16 cellular contexts compared by ENCODE assay signal in the genomic region with DNA sequence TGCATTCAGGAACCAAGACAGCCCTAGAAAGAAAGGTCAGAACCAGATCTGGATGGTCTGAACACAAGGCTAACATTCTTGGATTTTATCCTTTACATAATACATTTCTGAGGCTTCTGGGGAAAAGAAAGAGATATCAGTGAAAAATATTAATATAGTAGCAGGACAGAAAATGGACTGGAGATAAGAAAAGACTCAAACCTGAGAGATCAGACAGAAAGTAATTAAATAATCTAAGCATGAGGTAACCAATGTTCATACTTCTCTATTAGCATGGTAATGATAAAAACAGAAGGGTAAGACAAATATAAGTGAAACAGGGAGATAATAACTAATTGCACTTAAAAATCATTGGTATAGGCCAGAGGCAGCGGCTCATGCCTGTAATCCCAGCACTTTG. TPM values are rescaled to one million over a fixed set of nuclear protein-coding genes. Genes with fewer than 3 reads are reported as not detected.
DNase-seq lines count a peak whose midpoint lies in the region; ATAC-seq and TF ChIP-seq lines count a peak whose summit lies in the region.
"Had no signal": no experiment of that assay in that cellular context is flagged by ENCODE, and none has a peak within 500 bp of the region (broad histone marks: within the 10 kb centered on the region; RNA-seq: fewer than 3 reads in every experiment).

No MANE protein-coding gene starts in this region.

- no peaks in the 10 kb centered on the region for H3K9me3 ChIP-seq in SK-N-SH
- H3K9me3 ChIP-seq: HAP-1 had no signal

- H3K4me1 Mint-ChIP-seq in stimulated activated naive CD8-positive, alpha-beta T cell treated with anti-CD3 and anti-CD28 coated beads, Interleukin-15, Interleukin-2, amounts not matched to agents 100 ng/mL and 50 ng/mL, for 24 hours (ENCODE audit: low read depth) = peaks cover 48% of the 10 kb centered on the region
- H3K4me1 Mint-ChIP-seq in stimulated activated naive CD8-positive, alpha-beta T cell treated with anti-CD3 and anti-CD28 coated beads, Interleukin-15, amount 100 ng/mL, for 72 hours = peaks cover 63% of the 10 kb centered on the region
- peaks cover 4% of the 10 kb centered on the region for H3K4me1 Mint-ChIP-seq in endothelial cell (ENCODE audit: unreplicated experiment)

- CTCF ChIA-PET in SK-N-SH (lab: Yijun Ruan, JAX) = no interaction called here

- H3K79me2 ChIP-seq in SK-N-SH (ENCODE audit: insufficient read depth) = peaks cover 96% of the 10 kb centered on the region

- TF ChIP-seq EP300 in SK-N-SH (IDR thresholded peaks at IDR 0.05; ENCODE audit: borderline replicate concordance in 1 of 2, low read depth in 1 of 2, low read length in 1 of 2) = no peak

- no peak overlapping the region for H3K4me2 ChIP-seq in SK-N-SH
- H3K4me2 ChIP-seq: BLaER1 treated with 17β-estradiol and CSF1 and Interleukin-3, amounts not matched to agents 10 nM and 100 nM had no signal

- peaks cover 0 to 5% of the 10 kb centered on the region in 2 experiments; a peak in 1 of 4 replicates for H3K4me1 ChIP-seq in SK-N-SH (ENCODE audit: control insufficient read depth in 1 of 2, insufficient read depth in 2 of 2, low read depth in 1 of 2, low read length in 1 of 2)

- DNase-seq in SK-N-SH (no peak), endothelial cell (ENCODE audit: low spot score) (no peak)
- DNase-seq in stimulated activated naive CD8-positive, alpha-beta T cell treated with anti-CD3 and anti-CD28 coated beads, Interleukin-15, amount 100 ng/mL, for 72 hours = no peak
- DNase-seq: 8988T; Calu3; CD8-positive, alpha-beta T cell; DND-41; EL; GM23248 had no signal

- H3K36me3 ChIP-seq in SK-N-SH (replicated peaks in 1 of 2; ENCODE audit: control insufficient read depth in 1 of 2, insufficient read depth in 2 of 2, low read length in 1 of 2) = peaks cover 16 to 54% of the 10 kb centered on the region in 2 experiments

- no peak overlapping the region for H2AFZ ChIP-seq in SK-N-SH (ENCODE audit: low read depth)
- H2AFZ ChIP-seq: GM23248 had no signal

- H4K20me1 ChIP-seq in SK-N-SH (ENCODE audit: insufficient read depth) = peaks cover 14% of the 10 kb centered on the region

- POLR2A ChIA-PET in SK-N-SH (lab: Yijun Ruan, JAX) = no interaction called here

- no peak overlapping the region for H3K9ac ChIP-seq in SK-N-SH
- H3K9ac ChIP-seq: BLaER1 treated with 17β-estradiol and CSF1 and Interleukin-3, amounts not matched to agents 10 nM and 100 nM; GM23248 had no signal

- no peak overlapping the region for H3K4me3 Mint-ChIP-seq in stimulated activated naive CD8-positive, alpha-beta T cell treated with anti-CD3 and anti-CD28 coated beads, Interleukin-15, Interleukin-2, amounts not matched to agents 100 ng/mL and 50 ng/mL, for 24 hours
- H3K4me3 Mint-ChIP-seq in stimulated activated naive CD8-positive, alpha-beta T cell treated with anti-CD3 and anti-CD28 coated beads, Interleukin-15, amount 100 ng/mL, for 72 hours = no peak overlapping the region
- H3K4me3 Mint-ChIP-seq in endothelial cell (ENCODE audit: unreplicated experiment) = no peak overlapping the region
- H3K4me3 Mint-ChIP-seq: B cell; CD8-positive, alpha-beta T cell had no signal

- TF ChIP-seq RAD21 in SK-N-SH (IDR thresholded peaks at IDR 0.05; ENCODE audit: low read length) = no peak

- peak overlapping the region; percentile 4 for H3K27ac Mint-ChIP-seq in stimulated activated naive CD8-positive, alpha-beta T cell treated with anti-CD3 and anti-CD28 coated beads, Interleukin-15, Interleukin-2, amounts not matched to agents 100 ng/mL and 50 ng/mL, for 24 hours
- no peak overlapping the region for H3K27ac Mint-ChIP-seq in stimulated activated naive CD8-positive, alpha-beta T cell treated with anti-CD3 and anti-CD28 coated beads, Interleukin-15, amount 100 ng/mL, for 72 hours
- H3K27ac Mint-ChIP-seq in endothelial cell (ENCODE audit: unreplicated experiment) = peak overlapping the region; percentile 10
- H3K27ac Mint-ChIP-seq: B cell; CD8-positive, alpha-beta T cell had no signal

- TF ChIP-seq CTCF in SK-N-SH (IDR thresholded peaks at IDR 0.05) (no peak), endothelial cell (IDR thresholded peaks at IDR 0.05; ENCODE audit: unreplicated experiment) (no peak)

- H3F3A ChIP-seq in SK-N-SH (replicated peaks; ENCODE audit: insufficient read depth) = peaks cover 7% of the 10 kb centered on the region

- no peaks in the 10 kb centered on the region for H3K27me3 Mint-ChIP-seq in stimulated activated naive CD8-positive, alpha-beta T cell treated with anti-CD3 and anti-CD28 coated beads, Interleukin-15, Interleukin-2, amounts not matched to agents 100 ng/mL and 50 ng/mL, for 24 hours
- no peaks in the 10 kb centered on the region for H3K27me3 Mint-ChIP-seq in stimulated activated naive CD8-positive, alpha-beta T cell treated with anti-CD3 and anti-CD28 coated beads, Interleukin-15, amount 100 ng/mL, for 72 hours
- no peaks in the 10 kb centered on the region for H3K27me3 Mint-ChIP-seq in endothelial cell (ENCODE audit: unreplicated experiment)
- H3K27me3 Mint-ChIP-seq: B cell had no signal

- no peak for ATAC-seq in SK-N-SH treated with all-trans-retinoic acid at 6 μM for 48 hours
- ATAC-seq in stimulated activated naive CD8-positive, alpha-beta T cell treated with anti-CD3 and anti-CD28 coated beads, Interleukin-15, amount 100 ng/mL, for 72 hours = no peak
- no peak for ATAC-seq in GM18498 (IDR thresholded peaks at IDR 0.05; ENCODE audit: unreplicated experiment)
- ATAC-seq in HG03139 (IDR thresholded peaks at IDR 0.05; ENCODE audit: unreplicated experiment) = no peak
- ATAC-seq: CD8-positive, alpha-beta T cell had no signal

- no peaks in the 10 kb centered on the region for H3K9me2 ChIP-seq in SK-N-SH

- no peaks in the 10 kb centered on the region for H3K9me3 Mint-ChIP-seq in stimulated activated naive CD8-positive, alpha-beta T cell treated with anti-CD3 and anti-CD28 coated beads, Interleukin-15, Interleukin-2, amounts not matched to agents 100 ng/mL and 50 ng/mL, for 24 hours
- no peaks in the 10 kb centered on the region for H3K9me3 Mint-ChIP-seq in stimulated activated naive CD8-positive, alpha-beta T cell treated with anti-CD3 and anti-CD28 coated beads, Interleukin-15, amount 100 ng/mL, for 72 hours
- no peaks in the 10 kb centered on the region for H3K9me3 Mint-ChIP-seq in endothelial cell (ENCODE audit: unreplicated experiment)
- H3K9me3 Mint-ChIP-seq: CD8-positive, alpha-beta T cell had no signal

- H3K36me3 Mint-ChIP-seq in stimulated activated naive CD8-positive, alpha-beta T cell treated with anti-CD3 and anti-CD28 coated beads, Interleukin-15, Interleukin-2, amounts not matched to agents 100 ng/mL and 50 ng/mL, for 24 hours (ENCODE audit: low read depth) = peaks cover 53% of the 10 kb centered on the region
- H3K36me3 Mint-ChIP-seq in endothelial cell (ENCODE audit: low read depth, unreplicated experiment) = peaks cover 9% of the 10 kb centered on the region

- no peaks in the 10 kb centered on the region for H3K27me3 ChIP-seq in SK-N-SH (ENCODE audit: insufficient read depth)
- H3K27me3 ChIP-seq: BLaER1 treated with 17β-estradiol and CSF1 and Interleukin-3, amounts not matched to agents 10 nM and 100 nM had no signal

- no peak overlapping the region for H3K4me3 ChIP-seq in SK-N-SH (ENCODE audit: low read depth in 2 of 2, low read length in 1 of 2)
- H3K4me3 ChIP-seq: BLaER1 treated with 17β-estradiol and CSF1 and Interleukin-3, amounts not matched to agents 10 nM and 100 nM; GM23248; HAP-1 had no signal

- WGBS in SK-N-SH (ENCODE audit: low lambda C conversion rate) = 100% methylated on average over 1 of the region's 1 CpG

- H3K27ac ChIP-seq in SK-N-SH (ENCODE audit: low read depth in 2 of 2, low read length in 1 of 2) = no peak overlapping the region
- H3K27ac ChIP-seq: BLaER1 treated with 17β-estradiol and CSF1 and Interleukin-3, amounts not matched to agents 10 nM and 100 nM; GM23248 had no signal

TF ChIP-seq in SK-N-SH treated with all-trans-retinoic acid at 6 μM for 48 hours, 23 proteins besides CTCF, POLR2A, EP300 and RAD21:
- TF ChIP-seq ZFP30 (CRISPR knock-in tag; IDR thresholded peaks at IDR 0.05) (no peak), ISL1 (CRISPR knock-in tag; IDR thresholded peaks at IDR 0.05) (peak; percentile 46; the same call in 1 of the 2 replicates)
TF ChIP-seq in SK-N-SH treated with all-trans-retinoic acid at 6 μM for 48 hours: peak in this region for 1.

TF ChIP-seq in SK-N-SH, 30 proteins besides CTCF, POLR2A, EP300 and RAD21 (continues in another document):
- TF ChIP-seq, protein P1, sequence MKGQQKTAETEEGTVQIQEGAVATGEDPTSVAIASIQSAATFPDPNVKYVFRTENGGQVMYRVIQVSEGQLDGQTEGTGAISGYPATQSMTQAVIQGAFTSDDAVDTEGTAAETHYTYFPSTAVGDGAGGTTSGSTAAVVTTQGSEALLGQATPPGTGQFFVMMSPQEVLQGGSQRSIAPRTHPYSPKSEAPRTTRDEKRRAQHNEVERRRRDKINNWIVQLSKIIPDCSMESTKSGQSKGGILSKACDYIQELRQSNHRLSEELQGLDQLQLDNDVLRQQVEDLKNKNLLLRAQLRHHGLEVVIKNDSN (IDR thresholded peaks at IDR 0.05; ENCODE audit: borderline replicate concordance, low read depth) = no peak
- TF ChIP-seq FOSL2 (IDR thresholded peaks at IDR 0.05; ENCODE audit: borderline replicate concordance, low read depth) (no peak), FOXM1 (IDR thresholded peaks at IDR 0.05; ENCODE audit: low read depth) (no peak), TCF12 (IDR thresholded peaks at IDR 0.05) (no peak)
- TF ChIP-seq, protein P2, sequence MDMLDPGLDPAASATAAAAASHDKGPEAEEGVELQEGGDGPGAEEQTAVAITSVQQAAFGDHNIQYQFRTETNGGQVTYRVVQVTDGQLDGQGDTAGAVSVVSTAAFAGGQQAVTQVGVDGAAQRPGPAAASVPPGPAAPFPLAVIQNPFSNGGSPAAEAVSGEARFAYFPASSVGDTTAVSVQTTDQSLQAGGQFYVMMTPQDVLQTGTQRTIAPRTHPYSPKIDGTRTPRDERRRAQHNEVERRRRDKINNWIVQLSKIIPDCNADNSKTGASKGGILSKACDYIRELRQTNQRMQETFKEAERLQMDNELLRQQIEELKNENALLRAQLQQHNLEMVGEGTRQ (IDR thresholded peaks at IDR 0.05; ENCODE audit: borderline replicate concordance, low read depth, low read length) = no peak

RNA-seq across cellular contexts. Expression of a gene that starts 5.5 kb away (rescaled TPM):
- 20.5 and 28.5 TPM in 2 replicates for polyA plus RNA-seq in SK-N-SH (2012; rRNA removed)
- polyA plus RNA-seq in SK-N-SH (2012; cell fraction: cytosol; rRNA removed) = 29.0 and 32.8 TPM in 2 replicates
- polyA plus RNA-seq in SK-N-SH (2012; cell fraction: nucleus; rRNA removed) = 18.1 and 34.0 TPM in 2 replicates
- total RNA-seq in endothelial cell (ENCODE audit: unreplicated experiment) = 24.8 TPM

RNA-seq across cellular contexts. Expression of a gene that starts 53.8 kb away (rescaled TPM):
- 12.8 and 14.4 TPM in 2 replicates for polyA plus RNA-seq in SK-N-SH (2012; rRNA removed)
- 22.5 and 31.0 TPM in 2 replicates for polyA plus RNA-seq in SK-N-SH (2012; cell fraction: cytosol; rRNA removed)
- 1.7 and 2.4 TPM in 2 replicates for polyA plus RNA-seq in SK-N-SH (2012; cell fraction: nucleus; rRNA removed)
- total RNA-seq in endothelial cell (ENCODE audit: unreplicated experiment) = 44.3 TPM

RNA-seq across cellular contexts. Expression of a gene that starts 54.4 kb away (rescaled TPM):
- 25.8 and 28.4 TPM in 2 replicates for polyA plus RNA-seq in SK-N-SH (2012; rRNA removed)
- 27.2 and 29.5 TPM in 2 replicates for polyA plus RNA-seq in SK-N-SH (2012; cell fraction: cytosol; rRNA removed)
- polyA plus RNA-seq in SK-N-SH (2012; cell fraction: nucleus; rRNA removed) = 4.8 and 6.3 TPM in 2 replicates
- total RNA-seq in endothelial cell (ENCODE audit: unreplicated experiment) = 16.0 TPM

Comparison
In these comparisons a context has a peak if more than half of its experiments do, and no peak if none do; other contexts are left out.
1. H3K27ac Mint-ChIP-seq: peak in stimulated activated naive CD8-positive, alpha-beta T cell treated with anti-CD3 and anti-CD28 coated beads, Interleukin-15, Interleukin-2, amounts not matched to agents 100 ng/mL and 50 ng/mL, for 24 hours (single experiment) and endothelial cell (single experiment); none in stimulated activated naive CD8-positive, alpha-beta T cell treated with anti-CD3 and anti-CD28 coated beads, Interleukin-15, amount 100 ng/mL, for 72 hours (0 of 2).